In genomic region chr20:56697476-56697875, GRCh38 we compare ENCODE assay signal across 26 cellular contexts.
"Had no signal": no experiment of that assay in that cellular context is flagged by ENCODE, and none has a peak within 500 bp of the region (broad histone marks: within the 10 kb centered on the region; RNA-seq: fewer than 3 reads in every experiment).

No MANE protein-coding gene starts in this region.

- H3K4me3 Mint-ChIP-seq: effector memory CD8-positive, alpha-beta T cell; endodermal cell; immature natural killer cell; mesothelial cell of epicardium; naive B cell had no signal

- H3K9me3 ChIP-seq: esophagus squamous epithelium, gastrocnemius medialis, heart left ventricle, left lung, lower lobe of right lung, mucosa of descending colon had no signal

- H3K4me1 Mint-ChIP-seq: endodermal cell, immature natural killer cell, mesothelial cell of epicardium, naive B cell had no signal

- H3K4me2 ChIP-seq: hepatocyte had no signal

- ATAC-seq: effector memory CD8-positive, alpha-beta T cell; esophagus mucosa; gastrocnemius medialis; heart left ventricle; left cardiac atrium; left lung; left ventricle myocardium superior; lower lobe of right lung; mucosa of descending colon had no signal

- H3K27me3 Mint-ChIP-seq: effector memory CD8-positive, alpha-beta T cell had no signal

- H3K36me3 ChIP-seq: esophagus squamous epithelium, gastrocnemius medialis, heart left ventricle, left lung, lower lobe of right lung had no signal

- H3K27ac Mint-ChIP-seq: effector memory CD8-positive, alpha-beta T cell; endodermal cell; immature natural killer cell; mesothelial cell of epicardium; naive B cell had no signal

- H3K27ac ChIP-seq: coronary artery, dorsolateral prefrontal cortex, epithelial cell of prostate, esophagus squamous epithelium, gastrocnemius medialis, heart left ventricle, hepatocyte, left lung, lower lobe of right lung had no signal

- H3K79me2 ChIP-seq: hepatocyte had no signal

- DNase-seq: dermis blood vessel endothelial cell; dorsolateral prefrontal cortex; effector CD8-positive, alpha-beta T cell; effector memory CD8-positive, alpha-beta T cell; endodermal cell; erythroblast; esophagus squamous epithelium; foreskin fibroblast; foreskin melanocyte; gastrocnemius medialis; heart left ventricle; hypothalamus; immature natural killer cell; islet precursor cell; left cardiac atrium; left lung; left ventricle myocardium superior; lower lobe of right lung; mesenchymal stem cell; mucosa of descending colon; naive B cell had no signal

- H3K9me3 Mint-ChIP-seq: effector memory CD8-positive, alpha-beta T cell; endodermal cell; immature natural killer cell; mesothelial cell of epicardium had no signal

- H3K4me3 ChIP-seq: coronary artery, dorsolateral prefrontal cortex, esophagus squamous epithelium, gastrocnemius medialis, heart left ventricle, hepatocyte, left lung, lower lobe of right lung, mucosa of descending colon had no signal

- H2AFZ ChIP-seq: hepatocyte had no signal

- H3K27me3 ChIP-seq: esophagus squamous epithelium, gastrocnemius medialis, hepatocyte had no signal

- H3K36me3 Mint-ChIP-seq: immature natural killer cell, mesothelial cell of epicardium, naive B cell had no signal
